11 cellular contexts compared by ENCODE assay signal in genomic region chr7:19107142-19107391, GRCh38. TPM values are rescaled to one million over a fixed set of nuclear protein-coding genes. Genes with fewer than 3 reads are reported as not detected.
DNase-seq lines count a peak whose midpoint lies in the region; ATAC-seq and TF ChIP-seq lines count a peak whose summit lies in the region.
"Had no signal": no experiment of that assay in that cellular context is flagged by ENCODE, and none has a peak within 500 bp of the region (broad histone marks: within the 10 kb centered on the region; RNA-seq: fewer than 3 reads in every experiment).

No MANE protein-coding gene starts in this region.

- H3K9me3 ChIP-seq in BLaER1 treated with 17β-estradiol and CSF1 and Interleukin-3, amounts not matched to agents 10 nM and 100 nM (replicated peaks in 1 of 11): peaks cover 0 to 24% (median 5%) of the 10 kb centered on the region in 11 experiments; a peak in 8 of 22 replicates
- no peaks in the 10 kb centered on the region for H3K9me3 ChIP-seq in heart right ventricle

- H3K36me3 Mint-ChIP-seq in WTC11: no peaks in the 10 kb centered on the region

- POLR2A ChIA-PET in WTC11 (lab: Charles Lee): interaction anchor here (1.7 kb wide), 1 partner anchor 10 kb away, joined by 6 read pairs; the partner anchor contains the start of gene TWIST1

- H3K4me1 Mint-ChIP-seq in WTC11: peaks cover 65% of the 10 kb centered on the region

- ATAC-seq in WTC11 (no peak; the same call in 1 of the 2 replicates), heart right ventricle (peak in 4 of 8 donors; percentile 12 to 41 (median 27)), sciatic nerve (peak; percentile 57), GM18909 (IDR thresholded peaks at IDR 0.05; ENCODE audit: poor library complexity, unreplicated experiment) (no peak), GM21717 (IDR thresholded peaks at IDR 0.05; ENCODE audit: unreplicated experiment) (no peak)
- ATAC-seq: activated CD8-positive, alpha-beta T cell treated with anti-CD3 and anti-CD28 coated beads for 36 hours had no signal

- H3K4me3 ChIP-seq in BLaER1 treated with 17β-estradiol and CSF1 and Interleukin-3, amounts not matched to agents 10 nM and 100 nM: peak overlapping the region in 6 of 10 experiments; percentile 14 to 57 (median 29); a peak in 7 of 20 replicates
- peak overlapping the region in 9 of 10 donors; percentile 31 to 57 (median 44) for H3K4me3 ChIP-seq in heart right ventricle

- no peak for DNase-seq in WTC11 (ENCODE audit: low spot score)
- DNase-seq in heart right ventricle: no peak
- no peak for DNase-seq in sciatic nerve (ENCODE audit: low spot score)
- no peak for DNase-seq in NCI-H2081 (lab: John Stamatoyannopoulos, UW)
- no peak for DNase-seq in activated effector memory CD4-positive, alpha-beta T cell treated with Interleukin-2 at 50 U/mL for 16 hours
- DNase-seq: activated CD8-positive, alpha-beta T cell treated with anti-CD3 and anti-CD28 coated beads for 36 hours; SHP77 treated with DMSO at 0.1 percent for 48 hours had no signal

- H3K36me3 ChIP-seq in BLaER1 treated with 17β-estradiol and CSF1 and Interleukin-3, amounts not matched to agents 10 nM and 100 nM: no peaks in the 10 kb centered on the region
- no peaks in the 10 kb centered on the region for H3K36me3 ChIP-seq in heart right ventricle

- no peak overlapping the region for H3K9ac ChIP-seq in BLaER1 treated with 17β-estradiol and CSF1 and Interleukin-3, amounts not matched to agents 10 nM and 100 nM

- peaks cover 100% of the 10 kb centered on the region for H3K27me3 Mint-ChIP-seq in WTC11 (ENCODE audit: low read depth)

- peaks cover 0 to 66% (median 46%) of the 10 kb centered on the region in 11 experiments; a peak in 16 of 22 replicates for H4K20me1 ChIP-seq in BLaER1 treated with 17β-estradiol and CSF1 and Interleukin-3, amounts not matched to agents 10 nM and 100 nM

- no peaks in the 10 kb centered on the region for H3K9me3 Mint-ChIP-seq in WTC11

- 1 to 3% methylated on average over 8 of the region's 8 CpGs for WGBS in heart right ventricle, 2 donors

- H3K27ac ChIP-seq in BLaER1 treated with 17β-estradiol and CSF1 and Interleukin-3, amounts not matched to agents 10 nM and 100 nM: no peak overlapping the region
- H3K27ac ChIP-seq in heart right ventricle: peak overlapping the region in 1 of 10 donors; percentile 2

- CTCF ChIA-PET in WTC11 (lab: Charles Lee): interaction anchor here (1.1 to 2.3 kb wide), 5 partner anchors 10 to 385 kb away, joined by 3 to 7 read pairs (median 5); no protein-coding TSS in a partner anchor

- peaks cover 0 to 19% (median 6%) of the 10 kb centered on the region in 10 experiments; a peak in 6 of 20 replicates for H3K4me1 ChIP-seq in BLaER1 treated with 17β-estradiol and CSF1 and Interleukin-3, amounts not matched to agents 10 nM and 100 nM
- H3K4me1 ChIP-seq in heart right ventricle: peaks cover 0 to 28% (median 16%) of the 10 kb centered on the region in 9 donors

- peak overlapping the region; percentile 76 for H3K4me3 Mint-ChIP-seq in WTC11
- H3K4me3 Mint-ChIP-seq: activated CD8-positive, alpha-beta T cell treated with anti-CD3 and anti-CD28 coated beads for 36 hours had no signal

- intact Hi-C loops in heart right ventricle (cut with DNase I): no loop called here
- intact Hi-C loops in sciatic nerve (cut with DNase I): no loop called here

- TF ChIP-seq CTCF in WTC11 (IDR thresholded peaks at IDR 0.05): no peak
- TF ChIP-seq CTCF in heart right ventricle (IDR thresholded peaks at IDR 0.05): no peak

- peak overlapping the region; percentile 11 to 81 (median 41); a peak in 17 of 22 replicates for H3K4me2 ChIP-seq in BLaER1 treated with 17β-estradiol and CSF1 and Interleukin-3, amounts not matched to agents 10 nM and 100 nM

- H3K27ac Mint-ChIP-seq in WTC11: no peak overlapping the region
- H3K27ac Mint-ChIP-seq: activated CD8-positive, alpha-beta T cell treated with anti-CD3 and anti-CD28 coated beads for 36 hours had no signal

- H3K27me3 ChIP-seq in BLaER1 treated with 17β-estradiol and CSF1 and Interleukin-3, amounts not matched to agents 10 nM and 100 nM: peaks cover 82 to 99% (median 93%) of the 10 kb centered on the region in 11 experiments
- peaks cover 0 to 98% (median 89%) of the 10 kb centered on the region in 7 donors for H3K27me3 ChIP-seq in heart right ventricle

TF ChIP-seq in WTC11, 78 proteins besides CTCF, POLR2A, EP300 and RAD21:
- TF ChIP-seq ZNF263 (CRISPR knock-in tag; IDR thresholded peaks at IDR 0.05; ENCODE audit: low read depth): no peak
- no peak for TF ChIP-seq KAT7 (CRISPR knock-in tag; IDR thresholded peaks at IDR 0.05; ENCODE audit: borderline replicate concordance)
- no peak for TF ChIP-seq AR (CRISPR knock-in tag; IDR thresholded peaks at IDR 0.05)
- TF ChIP-seq SMAD4 (CRISPR knock-in tag; IDR thresholded peaks at IDR 0.05): no peak
- no peak for TF ChIP-seq ZNF219 (CRISPR knock-in tag; IDR thresholded peaks at IDR 0.05; ENCODE audit: borderline replicate concordance)
- TF ChIP-seq TEAD4 (CRISPR knock-in tag; IDR thresholded peaks at IDR 0.05): no peak
- no peak for TF ChIP-seq FOXK1 (CRISPR knock-in tag; IDR thresholded peaks at IDR 0.05)
- TF ChIP-seq ESRRA (CRISPR knock-in tag; IDR thresholded peaks at IDR 0.05; ENCODE audit: borderline replicate concordance): no peak
- no peak for TF ChIP-seq E2F4 (CRISPR knock-in tag; IDR thresholded peaks at IDR 0.05; ENCODE audit: borderline replicate concordance, low read depth)
- no peak for TF ChIP-seq ZNF317 (CRISPR knock-in tag; IDR thresholded peaks at IDR 0.05; ENCODE audit: borderline replicate concordance, low read depth)

RNA-seq across cellular contexts. Expression of gene TWIST1, which starts 10.4 kb away (rescaled TPM):
- total RNA-seq in WTC11 (2021): 0.23 to 0.37 TPM in 2 of 3 replicates, not detected in the other
- 1 to 10 TPM in 7 of 10 donors, under 1 TPM in 3; 0.45 to 3.5 (median 1.3) TPM for total RNA-seq in heart right ventricle
- 1 to 10 TPM; 3.2 to 3.4 TPM for polyA plus RNA-seq in heart right ventricle
- total RNA-seq in sciatic nerve: 14.7 TPM
- total RNA-seq: renal cortical epithelial cell had no signal

RNA-seq across cellular contexts. Expression of gene FERD3L, which starts 38.2 kb away (rescaled TPM):
- total RNA-seq in WTC11 (2021) (not detected in 3 replicates), heart right ventricle (not detected), sciatic nerve (not detected)
- under 1 TPM in 1 of 2 donors, not detected in 1; 0.09 TPM for polyA plus RNA-seq in heart right ventricle
- total RNA-seq: activated CD8-positive, alpha-beta T cell treated with anti-CD3 and anti-CD28 coated beads for 36 hours; renal cortical epithelial cell had no signal
